21 cellular contexts compared by ENCODE assay signal in genomic region chr6:126030045-126030444, GRCh38. TPM values are rescaled to one million over a fixed set of nuclear protein-coding genes. Genes with fewer than 3 reads are reported as not detected.
A peak's percentile ranks its signal among the peaks of the same experiment; 100 is the strongest.
DNase-seq lines count a peak whose midpoint lies in the region; ATAC-seq and TF ChIP-seq lines count a peak whose summit lies in the region.
"Had no signal": no experiment of that assay in that cellular context is flagged by ENCODE, and none has a peak within 500 bp of the region (broad histone marks: within the 10 kb centered on the region; RNA-seq: fewer than 3 reads in every experiment).

No MANE protein-coding gene starts in this region.

- no peak overlapping the region for H4K8ac ChIP-seq in mesenchymal stem cell (ENCODE audit: low read length)

- POLR2A ChIA-PET in MCF 10A (lab: Yijun Ruan, JAX), result interaction anchor here (0.9 kb wide), 1 partner anchor 114 kb away, joined by 4 read pairs; no protein-coding TSS in a partner anchor

- in situ Hi-C loops in astrocyte of the cerebellum (cut with HindIII; ENCODE audit: low sequenced_read_pairs), result no loop called here

- TF ChIP-seq CTCF in MCF 10A (IDR thresholded peaks at IDR 0.05; ENCODE audit: unreplicated experiment) (no peak), breast epithelium (IDR thresholded peaks at IDR 0.05) (no peak), astrocyte of the cerebellum (IDR thresholded peaks at IDR 0.05; ENCODE audit: low read depth, low read length, missing control alignments) (no peak), ascending aorta (IDR thresholded peaks at IDR 0.05) (no peak)

- H3K27ac ChIP-seq in breast epithelium (no peak overlapping the region), mesenchymal stem cell (ENCODE audit: low read length, poor library complexity, severe bottlenecking) (no peak overlapping the region), ascending aorta (no peak overlapping the region)
- H3K27ac ChIP-seq: BLaER1, GM23248, SJCRH30 had no signal

- peaks cover 68% of the 10 kb centered on the region for H3K36me3 Mint-ChIP-seq in MCF 10A (ENCODE audit: insufficient read depth, unreplicated experiment)

- H2AK5ac ChIP-seq in mesenchymal stem cell (ENCODE audit: low read length, severe bottlenecking), result no peak overlapping the region

- H3K4me3 ChIP-seq in breast epithelium (no peak overlapping the region), astrocyte of the cerebellum (ENCODE audit: low read depth, low read length) (no peak overlapping the region), mesenchymal stem cell (ENCODE audit: insufficient read depth in 1 of 2, low read depth in 1 of 2, low read length in 2 of 2) (no peak overlapping the region), ascending aorta (no peak overlapping the region)
- H3K4me3 ChIP-seq: BLaER1, GM23248, SJCRH30 had no signal

- peaks cover 8% of the 10 kb centered on the region for H3K4me1 Mint-ChIP-seq in MCF 10A (ENCODE audit: insufficient read depth, unreplicated experiment)

- DNase-seq in MCF 10A (ENCODE audit: unreplicated experiment), result no peak
- DNase-seq in breast epithelium (ENCODE audit: low spot score in 2 of 2), result no peak
- peak; percentile 31 for DNase-seq in astrocyte of the cerebellum (ENCODE audit: low read depth)
- DNase-seq in foreskin melanocyte, result peak; percentile 77
- peak; percentile 81 for DNase-seq in mesenchymal stem cell
- no peak for DNase-seq in ascending aorta (ENCODE audit: low spot score in 2 of 2)
- DNase-seq in effector CD4-positive, alpha-beta T cell, result no peak
- DNase-seq: CD8-positive, alpha-beta T cell; DMS79 treated with DMSO at 0.1 percent for 48 hours; GM23248; HCEC 1CT; KG1; NCI-H1092; NCI-H1694 treated with DMSO at 0.1 percent for 48 hours; NCI-H226; NCI-H524 treated with DMSO at 0.1 percent for 48 hours; OCI-M1; RPMI8226; SJCRH30 had no signal

- no peaks in the 10 kb centered on the region for H3K27me3 Mint-ChIP-seq in MCF 10A (ENCODE audit: insufficient read depth, unreplicated experiment)

- peaks cover 4% of the 10 kb centered on the region for H3K79me1 ChIP-seq in mesenchymal stem cell (replicated peaks; ENCODE audit: low read length, poor library complexity, severe bottlenecking)

- H3K4ac ChIP-seq in mesenchymal stem cell (ENCODE audit: low read depth in 1 of 2, low read length in 2 of 2), result no peak overlapping the region

- no peaks in the 10 kb centered on the region for H3K9me3 Mint-ChIP-seq in MCF 10A (ENCODE audit: unreplicated experiment)
- H3K9me3 Mint-ChIP-seq: CD8-positive, alpha-beta T cell had no signal

- H2BK12ac ChIP-seq in mesenchymal stem cell (ENCODE audit: low read length in 2 of 2), result no peak overlapping the region

- H3K27ac Mint-ChIP-seq in MCF 10A (ENCODE audit: low read depth, unreplicated experiment), result peak overlapping the region; percentile 43
- H3K27ac Mint-ChIP-seq: CD8-positive, alpha-beta T cell had no signal

- no peak overlapping the region for H3K9ac ChIP-seq in mesenchymal stem cell (ENCODE audit: low read length)
- H3K9ac ChIP-seq: BLaER1, GM23248 had no signal

- no peak for ATAC-seq in HG02571 (IDR thresholded peaks at IDR 0.05; ENCODE audit: unreplicated experiment)
- ATAC-seq: CD8-positive, alpha-beta T cell had no signal

- H3K4me1 ChIP-seq in breast epithelium (no peaks in the 10 kb centered on the region), mesenchymal stem cell (ENCODE audit: control insufficient read depth, insufficient read depth, low read depth, low read length) (no peaks in the 10 kb centered on the region), ascending aorta (no peaks in the 10 kb centered on the region)
- H3K4me1 ChIP-seq: BLaER1, SJCRH30 had no signal

- H2AFZ ChIP-seq in mesenchymal stem cell (ENCODE audit: low read depth, low read length), result no peak overlapping the region
- H2AFZ ChIP-seq: GM23248 had no signal

- no peak overlapping the region for H3K4me2 ChIP-seq in mesenchymal stem cell (ENCODE audit: low read length, poor library complexity, severe bottlenecking)
- H3K4me2 ChIP-seq: BLaER1 had no signal

- H3K9me3 ChIP-seq in breast epithelium, result no peaks in the 10 kb centered on the region
- no peaks in the 10 kb centered on the region for H3K9me3 ChIP-seq in mesenchymal stem cell (ENCODE audit: control insufficient read depth, low read length)
- no peaks in the 10 kb centered on the region for H3K9me3 ChIP-seq in ascending aorta
- H3K9me3 ChIP-seq: BLaER1, SJCRH30 had no signal

- no peak overlapping the region for H3K4me3 Mint-ChIP-seq in MCF 10A (ENCODE audit: unreplicated experiment)
- H3K4me3 Mint-ChIP-seq: CD8-positive, alpha-beta T cell had no signal

- H3K23ac ChIP-seq in mesenchymal stem cell (ENCODE audit: low read length in 2 of 2), result no peak overlapping the region

- TF ChIP-seq POLR2A in breast epithelium (IDR thresholded peaks at IDR 0.05), result no peak

- no TSS peak for BruUV-seq in MCF 10A (replicated peaks; lab: Mats Ljungman, UMichigan)

- H4K91ac ChIP-seq in mesenchymal stem cell (ENCODE audit: low read length), result no peak overlapping the region

- H3K36me3 ChIP-seq in breast epithelium (no peaks in the 10 kb centered on the region), mesenchymal stem cell (ENCODE audit: control insufficient read depth in 1 of 2, insufficient read depth in 2 of 2, low read depth in 1 of 2, low read length in 2 of 2) (peaks cover 0 to 14% of the 10 kb centered on the region in 2 experiments), ascending aorta (peaks cover 4 to 15% of the 10 kb centered on the region in 2 donors)
- H3K36me3 ChIP-seq: SJCRH30 had no signal

- H2BK120ac ChIP-seq in mesenchymal stem cell (ENCODE audit: low read depth, low read length), result no peak overlapping the region

- H3K18ac ChIP-seq in mesenchymal stem cell (ENCODE audit: low read depth in 1 of 2, low read length in 2 of 2), result no peak overlapping the region

- CTCF ChIA-PET in MCF 10A (lab: Yijun Ruan, JAX), result interaction anchor here (0.5 to 0.7 kb wide), 3 partner anchors 25 to 1092 kb away, joined by 3 read pairs; no protein-coding TSS in a partner anchor

- 46% methylated on average over 2 of the region's 2 CpGs for WGBS in mesenchymal stem cell

- no peak overlapping the region for H2BK5ac ChIP-seq in mesenchymal stem cell (ENCODE audit: low read depth, low read length, poor library complexity, severe bottlenecking)

- no peak overlapping the region for H3K14ac ChIP-seq in mesenchymal stem cell (ENCODE audit: low read length in 2 of 2)

- intact Hi-C loops in MCF 10A (cut with micrococcal nuclease), result loop anchor here (5.0 to 10.0 kb wide), 2 partner anchors 312 to 1165 kb away; partner anchors contain the start of gene CENPW
- intact Hi-C loops in breast epithelium (cut with DNase I; ENCODE audit: low total_unique reads), result no loop called here
- intact Hi-C loops in ascending aorta (cut with DNase I), result loop anchor here (10.0 kb wide), 1 partner anchor 305 kb away; no protein-coding TSS in a partner anchor

- H2BK15ac ChIP-seq in mesenchymal stem cell (ENCODE audit: low read depth, poor library complexity, severe bottlenecking), result no peak overlapping the region

- no peaks in the 10 kb centered on the region for H3K27me3 ChIP-seq in breast epithelium
- H3K27me3 ChIP-seq in mesenchymal stem cell (ENCODE audit: control insufficient read depth in 1 of 2, insufficient read depth in 1 of 2, low read length in 2 of 2), result no peaks in the 10 kb centered on the region
- H3K27me3 ChIP-seq in ascending aorta, result no peaks in the 10 kb centered on the region
- H3K27me3 ChIP-seq: BLaER1, SJCRH30 had no signal

RNA-seq across cellular contexts. Expression of gene TRMT11, which starts 43.7 kb away (rescaled TPM):
- total RNA-seq in MCF 10A (2022) (28.8 and 32.5 TPM in 2 replicates), breast epithelium (10 to 100 TPM; 17.3 to 48.3 (median 39.7) TPM), ascending aorta (44.6 TPM)
- 9.7 TPM for polyA plus RNA-seq in mesenchymal stem cell (2013, experiment 1 of 2)
- 9.9 TPM for polyA plus RNA-seq in mesenchymal stem cell (2013, experiment 2 of 2)

Comparison
In these comparisons a context has a peak if more than half of its experiments do, and no peak if none do; other contexts are left out.
1. DNase-seq: peak in astrocyte of the cerebellum (single experiment), foreskin melanocyte (single experiment) and mesenchymal stem cell (single experiment); none in MCF 10A (single experiment), breast epithelium (0 of 2), ascending aorta (0 of 2) and effector CD4-positive, alpha-beta T cell (single experiment).